In the genomic region with DNA sequence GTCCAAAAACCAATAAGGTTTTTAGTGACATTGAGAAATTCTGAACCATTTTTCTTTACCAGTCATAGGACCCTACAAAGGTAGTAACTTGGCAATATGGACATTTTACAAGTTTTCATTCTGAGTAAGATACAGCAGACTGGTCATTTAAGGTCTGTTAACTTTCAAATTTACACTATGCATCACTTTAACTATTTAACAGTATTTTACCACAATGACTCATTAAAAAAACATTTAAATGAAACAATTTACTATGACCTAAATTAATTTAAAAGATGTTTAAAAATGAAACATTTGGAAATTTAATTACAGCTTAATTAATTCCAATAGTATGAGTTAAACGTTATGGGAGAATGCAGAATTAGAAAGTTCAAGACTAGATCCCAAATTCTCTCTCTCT, we compare ENCODE assay signal across 27 cellular contexts.
DNase-seq lines count a peak whose midpoint lies in the region; ATAC-seq, FAIRE-seq and TF ChIP-seq lines count a peak whose summit lies in the region.
"Had no signal": no experiment of that assay in that cellular context is flagged by ENCODE, and none has a peak within 500 bp of the region (broad histone marks: within the 10 kb centered on the region; RNA-seq: fewer than 3 reads in every experiment).

No MANE protein-coding gene starts in this region.

- H3K4me3 Mint-ChIP-seq in stimulated activated memory B cell treated with anti-CD40 and anti-IgM and Interleukin-4, amounts not matched to agents 10 μg/mL and 1 μg/mL and 100 μg/mL, for 72 hours, result no peak overlapping the region
- no peak overlapping the region for H3K4me3 Mint-ChIP-seq in CD4-positive, alpha-beta T cell
- H3K4me3 Mint-ChIP-seq: activated CD4-positive, alpha-beta memory T cell treated with anti-CD3 and anti-CD28 coated beads for 36 hours; activated naive CD8-positive, alpha-beta T cell treated with anti-CD3 and anti-CD28 coated beads for 36 hours; memory B cell had no signal

- no peaks in the 10 kb centered on the region for H3K36me3 ChIP-seq in bronchial epithelial cell (ENCODE audit: control insufficient read depth, insufficient read depth, low read length)
- H3K36me3 ChIP-seq: BE2C, upper lobe of left lung had no signal

- H3K27me3 Mint-ChIP-seq in stimulated activated memory B cell treated with anti-CD40 and anti-IgM and Interleukin-4, amounts not matched to agents 10 μg/mL and 1 μg/mL and 100 μg/mL, for 72 hours, result no peaks in the 10 kb centered on the region
- H3K27me3 Mint-ChIP-seq in CD4-positive, alpha-beta T cell, result no peaks in the 10 kb centered on the region
- H3K27me3 Mint-ChIP-seq: activated CD4-positive, alpha-beta memory T cell treated with anti-CD3 and anti-CD28 coated beads for 36 hours; activated naive CD8-positive, alpha-beta T cell treated with anti-CD3 and anti-CD28 coated beads for 36 hours; memory B cell had no signal

- ATAC-seq in stimulated activated memory B cell treated with anti-CD40 and anti-IgM and Interleukin-4, amounts not matched to agents 10 μg/mL and 1 μg/mL and 100 μg/mL, for 72 hours, result no peak
- no peak for ATAC-seq in CD4-positive, alpha-beta T cell (ENCODE audit: poor library complexity)
- ATAC-seq: activated CD4-positive, CD25-positive, alpha-beta regulatory T cell treated with anti-CD3 and anti-CD28 coated beads, Interleukin-2, amount 50 U/mL, for 24 hours; left colon had no signal

- no peaks in the 10 kb centered on the region for H3K9me3 ChIP-seq in CD4-positive, alpha-beta T cell (ENCODE audit: control insufficient read depth, low read length)
- H3K9me3 ChIP-seq: BE2C, upper lobe of left lung had no signal

- H3K27ac ChIP-seq in CD4-positive, alpha-beta T cell (ENCODE audit: low read depth, low read length), result no peak overlapping the region
- H3K27ac ChIP-seq: 22Rv1, skin epidermis, upper lobe of left lung had no signal

- TF ChIP-seq CTCF in bronchial epithelial cell (IDR thresholded peaks at IDR 0.05; ENCODE audit: insufficient read depth, low read length, severe bottlenecking), result no peak
- no peak for TF ChIP-seq CTCF in CD4-positive, alpha-beta T cell (IDR thresholded peaks at IDR 0.05)

- DNase-seq in LHCN-M2 (ENCODE audit: low read depth) (peak; percentile 13), bronchial epithelial cell (ENCODE audit: low read depth) (peak; percentile 37), iris pigment epithelial cell (ENCODE audit: low read depth) (peak; percentile 38), A172 (ENCODE audit: low spot score) (no peak), CD1c-positive myeloid dendritic cell (ENCODE audit: extremely low spot score) (no peak)
- DNase-seq in CD4-positive, alpha-beta T cell, result no peak
- DNase-seq: activated CD4-positive, alpha-beta memory T cell treated with anti-CD3 and anti-CD28 coated beads for 36 hours; activated naive CD8-positive, alpha-beta T cell treated with anti-CD3 and anti-CD28 coated beads for 36 hours; BE2C; COR-L47; DND-41; erythroblast; left colon; NCI-H2081 treated with DMSO at 0.1 percent for 48 hours; NCI-H345; NCI-H82; nucleus accumbens; Right ventricle myocardium superior; stimulated activated CD4-positive, alpha-beta T cell treated with anti-CD3 and anti-CD28 coated beads, Interleukin-1b, Interleukin-23, amount 100 ng/mL, for 48 hours; upper lobe of left lung had no signal

- CTCF ChIA-PET in CD4-positive, alpha-beta T cell (lab: Charles Lee), result no interaction called here

- intact Hi-C loops in CD4-positive, alpha-beta T cell (cut with DNase I, micrococcal nuclease), result no loop called here

- no peaks in the 10 kb centered on the region for H3K36me3 Mint-ChIP-seq in stimulated activated memory B cell treated with anti-CD40 and anti-IgM and Interleukin-4, amounts not matched to agents 10 μg/mL and 1 μg/mL and 100 μg/mL, for 72 hours
- H3K36me3 Mint-ChIP-seq in CD4-positive, alpha-beta T cell (ENCODE audit: low read depth), result no peaks in the 10 kb centered on the region
- H3K36me3 Mint-ChIP-seq: activated CD4-positive, alpha-beta memory T cell treated with anti-CD3 and anti-CD28 coated beads for 36 hours; activated naive CD8-positive, alpha-beta T cell treated with anti-CD3 and anti-CD28 coated beads for 36 hours; memory B cell had no signal

- no peaks in the 10 kb centered on the region for H3K4me1 Mint-ChIP-seq in stimulated activated memory B cell treated with anti-CD40 and anti-IgM and Interleukin-4, amounts not matched to agents 10 μg/mL and 1 μg/mL and 100 μg/mL, for 72 hours
- no peaks in the 10 kb centered on the region for H3K4me1 Mint-ChIP-seq in CD4-positive, alpha-beta T cell (ENCODE audit: low read depth)
- H3K4me1 Mint-ChIP-seq: activated naive CD8-positive, alpha-beta T cell treated with anti-CD3 and anti-CD28 coated beads for 36 hours; memory B cell had no signal

- H3K27me3 ChIP-seq in bronchial epithelial cell (ENCODE audit: control insufficient read depth, insufficient read depth, low read length), result no peaks in the 10 kb centered on the region
- no peaks in the 10 kb centered on the region for H3K27me3 ChIP-seq in CD4-positive, alpha-beta T cell (ENCODE audit: control insufficient read depth, insufficient read depth, low read length)
- H3K27me3 ChIP-seq: BE2C, upper lobe of left lung had no signal

- no peaks in the 10 kb centered on the region for H3K9me3 Mint-ChIP-seq in stimulated activated memory B cell treated with anti-CD40 and anti-IgM and Interleukin-4, amounts not matched to agents 10 μg/mL and 1 μg/mL and 100 μg/mL, for 72 hours
- H3K9me3 Mint-ChIP-seq in CD4-positive, alpha-beta T cell, result no peaks in the 10 kb centered on the region
- H3K9me3 Mint-ChIP-seq: activated CD4-positive, alpha-beta memory T cell treated with anti-CD3 and anti-CD28 coated beads for 36 hours; activated naive CD8-positive, alpha-beta T cell treated with anti-CD3 and anti-CD28 coated beads for 36 hours; activated T-helper 2 cell treated with anti-CD3 and anti-CD28 coated beads, Interferon-gamma antibody, Interleukin-2, Interleukin-4, amounts not matched to agents 10 μg/mL and 5 μg/mL and 100 μg/mL, durations not matched to agents 14 hours and 24 hours and 36 hours; memory B cell had no signal

- no peak overlapping the region for H3K27ac Mint-ChIP-seq in stimulated activated memory B cell treated with anti-CD40 and anti-IgM and Interleukin-4, amounts not matched to agents 10 μg/mL and 1 μg/mL and 100 μg/mL, for 72 hours
- no peak overlapping the region for H3K27ac Mint-ChIP-seq in CD4-positive, alpha-beta T cell
- H3K27ac Mint-ChIP-seq: activated CD4-positive, alpha-beta memory T cell treated with anti-CD3 and anti-CD28 coated beads for 36 hours; activated naive CD8-positive, alpha-beta T cell treated with anti-CD3 and anti-CD28 coated beads for 36 hours; activated T-helper 2 cell treated with anti-CD3 and anti-CD28 coated beads, Interferon-gamma antibody, Interleukin-2, Interleukin-4, amounts not matched to agents 10 μg/mL and 5 μg/mL and 100 μg/mL, durations not matched to agents 14 hours and 24 hours and 36 hours; memory B cell had no signal

- POLR2A ChIA-PET in CD4-positive, alpha-beta T cell (lab: Charles Lee), result no interaction called here

- FAIRE-seq in A204.1 (lab: Jason Lieb, UNC) (peak; percentile 61), bronchial epithelial cell (lab: Jason Lieb, UNC) (no peak)

- H3K4me3 ChIP-seq in bronchial epithelial cell (ENCODE audit: low read depth, low read length), result no peak overlapping the region
- H3K4me3 ChIP-seq: skin epidermis, upper lobe of left lung had no signal

Comparison
In these comparisons a context has a peak if more than half of its experiments do, and no peak if none do; other contexts are left out.
1. DNase-seq: peak in LHCN-M2 (single experiment), bronchial epithelial cell (single experiment) and iris pigment epithelial cell (single experiment); none in A172 (single experiment), CD4-positive, alpha-beta T cell (0 of 10) and CD1c-positive myeloid dendritic cell (single experiment).